8 cellular contexts compared by ENCODE assay signal in the genomic region with DNA sequence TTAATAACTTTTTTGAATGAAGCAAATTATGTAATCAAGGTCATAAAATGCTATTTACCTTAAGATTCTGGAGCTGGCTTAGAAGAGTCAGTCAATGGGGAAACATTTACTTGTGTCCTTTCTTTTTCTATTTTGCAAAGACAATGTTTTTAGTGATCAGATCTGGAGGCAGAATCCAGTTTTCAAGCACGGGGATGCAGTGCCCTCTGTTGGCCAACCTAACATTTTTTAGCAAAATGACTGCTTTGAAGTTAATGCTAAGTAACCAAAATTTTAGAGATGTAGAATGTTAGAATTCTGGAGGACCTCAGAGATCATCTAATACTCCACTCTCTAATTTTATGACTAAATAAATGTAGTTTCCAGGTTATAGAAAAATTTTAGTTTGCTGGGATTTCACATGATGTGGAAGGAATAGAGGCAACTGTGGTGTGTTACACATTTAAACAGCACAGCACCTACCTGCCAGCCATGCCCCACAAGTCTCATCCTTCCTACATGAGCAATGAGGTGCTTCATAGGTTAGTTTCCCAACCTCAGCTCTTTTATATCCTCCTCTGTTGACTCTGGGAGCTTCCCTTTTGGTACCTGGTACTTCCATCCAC. TPM values are rescaled to one million over a fixed set of nuclear protein-coding genes. Genes with fewer than 3 reads are reported as not detected.
DNase-seq lines count a peak whose midpoint lies in the region; ATAC-seq, FAIRE-seq and TF ChIP-seq lines count a peak whose summit lies in the region.

No MANE protein-coding gene starts in this region.

- no TSS peak for BruUV-seq in IMR-90 (replicated peaks; lab: Mats Ljungman, UMichigan)

- intact Hi-C loops in IMR-90 (cut with micrococcal nuclease) (loop anchor here (1.0 to 5.0 kb wide), 3 partner anchors 262 to 443 kb away; a partner anchor contains a TSS), body of pancreas (cut with DNase I) (no loop called here)

- CTCF ChIA-PET in IMR-90 (lab: Yijun Ruan, JAX) = interaction anchor here (0.6 kb wide), 1 partner anchor 164 kb away, joined by 4 read pairs; no protein-coding TSS in a partner anchor

- H2AK9ac ChIP-seq in IMR-90 (replicated peaks; ENCODE audit: low read depth, low read length, poor library complexity) = no peak overlapping the region

- dilution Hi-C loops in IMR-90 (cut with HindIII; ENCODE audit: low sequenced_read_pairs, unreplicated experiment) = no loop called here

- H3K36me3 ChIP-seq in IMR-90 (ENCODE audit: control insufficient read depth, insufficient read depth, low read length) = no peaks in the 10 kb centered on the region
- no peaks in the 10 kb centered on the region for H3K36me3 ChIP-seq in body of pancreas (replicated peaks in 1 of 2; ENCODE audit: insufficient read depth in 1 of 2, low read depth in 2 of 2)

- H2AFZ ChIP-seq in IMR-90 (replicated peaks; ENCODE audit: low read length, poor library complexity) = no peak overlapping the region

- POLR2A ChIA-PET in IMR-90 (lab: Charles Lee; ENCODE audit: unreplicated experiment) = no interaction called here

- H3K4ac ChIP-seq in IMR-90 (ENCODE audit: low read depth, low read length) = no peak overlapping the region

- peak; percentile 83 for TF ChIP-seq CTCF in IMR-90 (conservative IDR thresholded peaks at IDR 0.05; ENCODE audit: low read depth, low read length)
- TF ChIP-seq CTCF in body of pancreas (IDR thresholded peaks at IDR 0.05) = peak; percentile 10 to 60 (median 47)

- H3K9me3 ChIP-seq in IMR-90 (ENCODE audit: control insufficient read depth, insufficient read depth, low read length) = no peaks in the 10 kb centered on the region
- no peaks in the 10 kb centered on the region for H3K9me3 ChIP-seq in body of pancreas

- no peaks in the 10 kb centered on the region for H3K79me1 ChIP-seq in IMR-90 (ENCODE audit: low read depth in 1 of 2, low read length in 2 of 2)

- H2BK5ac ChIP-seq in IMR-90 (ENCODE audit: low read depth, low read length, poor library complexity, severe bottlenecking) = no peak overlapping the region

- no peak overlapping the region for H3K4me3 ChIP-seq in IMR-90 (ENCODE audit: insufficient read depth, low read depth, low read length)
- H3K4me3 ChIP-seq in body of pancreas = no peak overlapping the region

- no peak overlapping the region for H4K91ac ChIP-seq in IMR-90 (ENCODE audit: insufficient read depth, low read depth, low read length)

- H4K20me1 ChIP-seq in IMR-90 (ENCODE audit: insufficient read depth, low read length) = no peaks in the 10 kb centered on the region

- H3K27ac ChIP-seq in IMR-90 (ENCODE audit: insufficient read depth, low read length) (no peak overlapping the region), body of pancreas (no peak overlapping the region)

- H3K23ac ChIP-seq in IMR-90 (ENCODE audit: low read depth, low read length) = no peak overlapping the region

- no peak overlapping the region for H3K18ac ChIP-seq in IMR-90 (ENCODE audit: low read depth, low read length)

- TF ChIP-seq RAD21 in IMR-90 (IDR thresholded peaks at IDR 0.05; ENCODE audit: low read length) = peak; percentile 85

- ATAC-seq in IMR-90 (ENCODE audit: low read depth) = peak; percentile 75
- no peak for ATAC-seq in body of pancreas
- ATAC-seq in left lobe of liver = peak; percentile 78

- H2AK5ac ChIP-seq in IMR-90 (ENCODE audit: low read depth, low read length) = no peak overlapping the region

- TF ChIP-seq POLR2A in IMR-90 (IDR thresholded peaks at IDR 0.05; ENCODE audit: low read depth, low read length) = 0 out of 2 replicates have a peak, but pooled peaks have one; percentile 24
- TF ChIP-seq POLR2A in body of pancreas (IDR thresholded peaks at IDR 0.05) = no peak

- H3K14ac ChIP-seq in IMR-90 (replicated peaks; ENCODE audit: low read depth, low read length) = no peak overlapping the region

- no peak overlapping the region for H2BK15ac ChIP-seq in IMR-90 (ENCODE audit: low read depth, low read length)

- H4K5ac ChIP-seq in IMR-90 (ENCODE audit: low read depth, low read length) = no peak overlapping the region

- peak; percentile 81 for FAIRE-seq in TTC549 (lab: Jason Lieb, UNC)

- H3K9ac ChIP-seq in IMR-90 (ENCODE audit: low read depth, low read length) = no peak overlapping the region

- H3K9me1 ChIP-seq in IMR-90 (ENCODE audit: insufficient read depth, low read length) = no peaks in the 10 kb centered on the region

- no peak overlapping the region for H3K56ac ChIP-seq in IMR-90 (ENCODE audit: extremely low read depth, insufficient read depth, low read length)

- WGBS in IMR-90 (ENCODE audit: extremely low coverage in 2 of 2, insufficient read length in 1 of 2), 2 experiments = no CpG with 5 or more reads among the region's 1 CpG
- WGBS in body of pancreas, 2 donors = 0% methylated on average over 1 of the region's 1 CpG

- no peak overlapping the region for H3K4me2 ChIP-seq in IMR-90 (ENCODE audit: low read depth, low read length)

- DNase-seq in DMS53 (lab: John Stamatoyannopoulos, UW) (peak; percentile 70), IMR-90 (peak; percentile 47), body of pancreas (peak; percentile 22 to 38 (median 31)), left lobe of liver (ENCODE audit: low spot score) (no peak), middle frontal gyrus (ENCODE audit: extremely low spot score, low spot score) (no peak), COR-L47 (lab: John Stamatoyannopoulos, UW) (no peak)
- peak; percentile 49 for DNase-seq in stimulated activated CD8-positive, alpha-beta memory T cell treated with anti-CD3 and anti-CD28 coated beads, Interleukin-15, amount 100 ng/mL, for 1 hour (ENCODE audit: low read depth)

- no peak overlapping the region for H4K8ac ChIP-seq in IMR-90 (ENCODE audit: low read depth in 2 of 2, low read length in 2 of 2)

- H3K4me1 ChIP-seq in IMR-90 (ENCODE audit: control insufficient read depth, insufficient read depth, low read length) = no peaks in the 10 kb centered on the region
- H3K4me1 ChIP-seq in body of pancreas = no peaks in the 10 kb centered on the region

- in situ Hi-C loops in IMR-90 (cut with MboI; ENCODE audit: low sequenced_read_pairs) = loop anchor here (10.0 kb wide), 2 partner anchors 275 to 565 kb away; no protein-coding TSS in a partner anchor

- no peak overlapping the region for H2BK120ac ChIP-seq in IMR-90 (ENCODE audit: low read depth, low read length)

- peaks cover 12% of the 10 kb centered on the region for H3K27me3 ChIP-seq in IMR-90 (ENCODE audit: control insufficient read depth, insufficient read depth, low read length)
- no peaks in the 10 kb centered on the region for H3K27me3 ChIP-seq in body of pancreas

- no peak overlapping the region for H2BK20ac ChIP-seq in IMR-90 (ENCODE audit: low read depth, low read length)

TF ChIP-seq in IMR-90, 13 proteins besides CTCF, POLR2A, EP300 and RAD21:
- TF ChIP-seq SMC3 (IDR thresholded peaks at IDR 0.05; ENCODE audit: low read depth, low read length) = peak; percentile 69
- no peak for TF ChIP-seq RFX5 (IDR thresholded peaks at IDR 0.05; ENCODE audit: low read depth, low read length)
- no peak for TF ChIP-seq FOS (IDR thresholded peaks at IDR 0.05; ENCODE audit: low read depth, low read length)
- TF ChIP-seq, protein P1, sequence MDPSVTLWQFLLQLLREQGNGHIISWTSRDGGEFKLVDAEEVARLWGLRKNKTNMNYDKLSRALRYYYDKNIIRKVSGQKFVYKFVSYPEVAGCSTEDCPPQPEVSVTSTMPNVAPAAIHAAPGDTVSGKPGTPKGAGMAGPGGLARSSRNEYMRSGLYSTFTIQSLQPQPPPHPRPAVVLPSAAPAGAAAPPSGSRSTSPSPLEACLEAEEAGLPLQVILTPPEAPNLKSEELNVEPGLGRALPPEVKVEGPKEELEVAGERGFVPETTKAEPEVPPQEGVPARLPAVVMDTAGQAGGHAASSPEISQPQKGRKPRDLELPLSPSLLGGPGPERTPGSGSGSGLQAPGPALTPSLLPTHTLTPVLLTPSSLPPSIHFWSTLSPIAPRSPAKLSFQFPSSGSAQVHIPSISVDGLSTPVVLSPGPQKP (IDR thresholded peaks at IDR 0.05; ENCODE audit: borderline replicate concordance, low read depth, low read length) = no peak
- no peak for TF ChIP-seq RCOR1 (IDR thresholded peaks at IDR 0.05; ENCODE audit: insufficient replicate concordance, low read length)
- no peak for TF ChIP-seq CEBPB (IDR thresholded peaks at IDR 0.05; ENCODE audit: low read depth, low read length)

RNA-seq across cellular contexts. Expression of a gene that starts 23.6 kb away (rescaled TPM):
- not detected in 2 replicates for total RNA-seq in IMR-90 (2012; rRNA removed)
- not detected in 2 replicates for polyA plus RNA-seq in IMR-90 (2012; rRNA removed)
- polyA plus RNA-seq in IMR-90 (2012; cell fraction: cytosol; rRNA removed) = not detected in 2 replicates
- not detected in 2 replicates for polyA plus RNA-seq in IMR-90 (2012; cell fraction: nucleus; rRNA removed; ENCODE audit: low replicate concordance)
- total RNA-seq in body of pancreas = under 1 TPM in 1 of 2 donors, not detected in 1; 0.78 TPM
- total RNA-seq in left lobe of liver = not detected

RNA-seq across cellular contexts. Expression of a gene that starts 26.5 kb away (rescaled TPM):
- total RNA-seq in IMR-90 (2012; rRNA removed) (not detected in 2 replicates), body of pancreas (10 to 100 TPM in 1 of 2 donors, 1 to 10 TPM in 1; 4.9 to 24.4 TPM), left lobe of liver (0.45 TPM)
- polyA plus RNA-seq in IMR-90 (2012; rRNA removed) = not detected in 2 replicates
- polyA plus RNA-seq in IMR-90 (2012; cell fraction: cytosol; rRNA removed) = not detected in 2 replicates
- 0.03 TPM in 1 of 2 replicates, not detected in the other for polyA plus RNA-seq in IMR-90 (2012; cell fraction: nucleus; rRNA removed; ENCODE audit: low replicate concordance)

Comparison
In these comparisons a context has a peak if more than half of its experiments do, and no peak if none do; other contexts are left out.
1. DNase-seq: peak in DMS53 (single experiment), IMR-90 (single experiment), body of pancreas (4 of 4) and stimulated activated CD8-positive, alpha-beta memory T cell treated with anti-CD3 and anti-CD28 coated beads, Interleukin-15, amount 100 ng/mL, for 1 hour (single experiment); none in left lobe of liver (single experiment), middle frontal gyrus (single experiment) and COR-L47 (single experiment).